Comparison of ENCODE assay signal across 10 cellular contexts in the genomic region with DNA sequence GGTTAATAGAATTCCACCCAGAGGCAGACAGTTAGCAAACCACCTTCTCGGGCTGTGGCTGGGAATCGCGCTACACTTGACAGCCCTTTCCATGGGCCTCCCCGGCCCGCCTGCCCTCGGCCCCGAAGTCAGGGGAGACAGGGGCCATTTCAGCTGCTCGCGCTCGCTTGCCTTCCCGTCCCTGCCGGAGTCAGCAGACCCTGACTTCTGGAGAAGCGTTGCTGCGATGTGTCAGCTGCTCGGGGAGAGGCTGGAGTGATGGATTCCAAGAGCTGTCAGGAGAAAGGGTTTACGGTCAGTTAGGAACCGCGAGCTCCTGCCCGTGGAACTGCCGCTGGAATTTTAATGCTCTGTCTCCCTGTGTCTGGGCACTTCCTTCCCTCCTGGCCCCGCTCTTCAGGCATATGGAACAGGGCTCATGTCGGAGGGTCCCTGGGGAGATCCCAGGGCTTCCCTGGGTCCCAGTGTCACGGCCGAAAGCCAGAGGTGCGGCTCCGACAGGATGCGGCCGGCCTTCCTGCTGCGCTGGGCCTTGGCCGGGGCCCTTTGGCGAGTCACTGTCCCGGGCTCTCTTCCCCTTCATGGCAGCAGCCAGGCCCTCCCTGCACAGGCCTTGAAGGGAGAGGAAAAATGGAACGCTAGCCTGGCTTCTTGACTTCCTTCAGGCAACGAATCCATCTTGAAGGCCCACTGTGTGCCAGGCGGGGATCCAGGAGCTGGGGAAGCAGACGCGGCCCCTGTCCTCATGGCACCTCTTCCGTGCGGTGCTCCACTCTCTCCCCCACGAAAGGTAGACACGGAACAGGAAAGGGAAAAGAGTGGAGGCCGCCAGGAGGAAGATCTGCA. TPM values are rescaled to one million over a fixed set of nuclear protein-coding genes. Genes with fewer than 3 reads are reported as not detected.
A peak's percentile ranks its signal among the peaks of the same experiment; 100 is the strongest.
DNase-seq lines count a peak whose midpoint lies in the region; ATAC-seq and TF ChIP-seq lines count a peak whose summit lies in the region.
"Had no signal": no experiment of that assay in that cellular context is flagged by ENCODE, and none has a peak within 500 bp of the region (broad histone marks: within the 10 kb centered on the region; RNA-seq: fewer than 3 reads in every experiment).

No MANE protein-coding gene starts in this region.

- peak overlapping the region; percentile 91 for H2AFZ ChIP-seq in neuronal stem cell (ENCODE audit: low read length)

- H3K18ac ChIP-seq in neuronal stem cell (ENCODE audit: low read length) = peak overlapping the region; percentile 68

- peak overlapping the region in 1 of 2 donors; percentile 20 for H3K4me3 ChIP-seq in neuronal stem cell (ENCODE audit: low read length in 2 of 2)
- no peak overlapping the region for H3K4me3 ChIP-seq in vagina
- H3K4me3 ChIP-seq: A549 had no signal

- no CpG with 5 or more reads among the region's 42 CpGs for WGBS in neuronal stem cell (ENCODE audit: extremely low coverage in 2 of 2, insufficient read length in 2 of 2, insufficient replicate concordance in 1 of 2), 2 donors

- peak; percentile 4 for DNase-seq in NCI-H748 (lab: John Stamatoyannopoulos, UW; ENCODE audit: unreplicated experiment)
- no peak for DNase-seq in NCI-H748 treated with DMSO at 0.1 percent for 48 hours (lab: John Stamatoyannopoulos, UW)
- peak; percentile 71 for DNase-seq in cardiac septum (ENCODE audit: low spot score)
- peak; percentile 23 for DNase-seq in neuronal stem cell (ENCODE audit: low spot score)
- DNase-seq in vagina (ENCODE audit: extremely low spot score in 2 of 2) = no peak
- no peak for DNase-seq in activated gamma-delta T cell (lab: John Stamatoyannopoulos, UW)
- DNase-seq: activated CD4-positive, alpha-beta T cell treated with anti-CD3 and anti-CD28 coated beads, Interleukin-2, amount 50 U/mL, for 4 hours had no signal

- H4K91ac ChIP-seq in neuronal stem cell (ENCODE audit: low read depth, low read length, poor library complexity) = peak overlapping the region; percentile 46

- H3K79me1 ChIP-seq in neuronal stem cell (ENCODE audit: low read depth, low read length) = no peaks in the 10 kb centered on the region

- H2BK120ac ChIP-seq in neuronal stem cell (ENCODE audit: low read depth, low read length) = no peak overlapping the region

- intact Hi-C loops in cardiac septum (cut with DNase I) (no loop called here), vagina (cut with DNase I) (no loop called here)

- peak overlapping the region; percentile 95 for H3K14ac ChIP-seq in neuronal stem cell (ENCODE audit: low read length)

- no peak overlapping the region for H4K8ac ChIP-seq in neuronal stem cell (ENCODE audit: low read depth, low read length)

- H2BK12ac ChIP-seq in neuronal stem cell (ENCODE audit: low read length) = no peak overlapping the region

- peak overlapping the region; percentile 14 for H3K4ac ChIP-seq in neuronal stem cell (ENCODE audit: low read length)

- no peak for TF ChIP-seq POLR2A in vagina (IDR thresholded peaks at IDR 0.05)

- H3K23ac ChIP-seq in neuronal stem cell (ENCODE audit: low read depth, low read length, poor library complexity) = peak overlapping the region; percentile 3

- H3K4me2 ChIP-seq in neuronal stem cell (ENCODE audit: insufficient read depth, low read length, poor library complexity, severe bottlenecking) = no peak overlapping the region
- H3K4me2 ChIP-seq: A549 had no signal

- no peak overlapping the region for H3K27ac ChIP-seq in neuronal stem cell (replicated peaks; ENCODE audit: low read length)
- H3K27ac ChIP-seq in vagina = peak overlapping the region; percentile 76
- H3K27ac ChIP-seq: A549 had no signal

- no peak for TF ChIP-seq CTCF in vagina (IDR thresholded peaks at IDR 0.05)

- H3K4me1 ChIP-seq in neuronal stem cell (ENCODE audit: control insufficient read depth in 2 of 2, insufficient read depth in 1 of 2, low read depth in 1 of 2, low read length in 2 of 2) (peaks cover 11 to 15% of the 10 kb centered on the region in 2 donors), vagina (no peaks in the 10 kb centered on the region)
- H3K4me1 ChIP-seq: A549 had no signal

- no peak overlapping the region for H2BK5ac ChIP-seq in neuronal stem cell (ENCODE audit: low read length)

- H2AK5ac ChIP-seq in neuronal stem cell (ENCODE audit: low read depth, low read length) = peak overlapping the region; percentile 26

- H3K9me3 ChIP-seq in neuronal stem cell (replicated peaks in 1 of 2; ENCODE audit: control insufficient read depth in 2 of 2, insufficient read depth in 1 of 2, low read depth in 1 of 2, low read length in 2 of 2) (no peaks in the 10 kb centered on the region), vagina (no peaks in the 10 kb centered on the region)
- H3K9me3 ChIP-seq: A549 had no signal

- peak overlapping the region; percentile 10 for H3K9ac ChIP-seq in neuronal stem cell (ENCODE audit: low read depth, low read length, poor library complexity)

- H3K27me3 ChIP-seq in neuronal stem cell (ENCODE audit: control insufficient read depth in 3 of 3, insufficient read depth in 3 of 3, low read depth in 1 of 3, low read length in 3 of 3) (peaks cover 0 to 56% (median 3%) of the 10 kb centered on the region in 3 experiments), vagina (no peaks in the 10 kb centered on the region)

- H2BK15ac ChIP-seq in neuronal stem cell (ENCODE audit: low read length) = peak overlapping the region; percentile 32

- no peak for ATAC-seq in HG03432 (IDR thresholded peaks at IDR 0.05; ENCODE audit: unreplicated experiment)
- ATAC-seq in HG02623 (IDR thresholded peaks at IDR 0.05; ENCODE audit: unreplicated experiment) = no peak
- ATAC-seq: A549 had no signal

- no peaks in the 10 kb centered on the region for H3K36me3 ChIP-seq in neuronal stem cell (replicated peaks in 1 of 2; ENCODE audit: control insufficient read depth in 2 of 2, insufficient read depth in 2 of 2, low read length in 2 of 2)
- no peaks in the 10 kb centered on the region for H3K36me3 ChIP-seq in vagina

RNA-seq across cellular contexts. Expression of a gene that starts 38.4 kb away (rescaled TPM):
- total RNA-seq in cardiac septum = 101 TPM
- polyA plus RNA-seq in neuronal stem cell (2013, experiment 1 of 2) = 12.9 TPM
- 12.8 TPM for polyA plus RNA-seq in neuronal stem cell (2013, experiment 2 of 2)
- total RNA-seq in vagina = 52.3 TPM

Comparison
In these comparisons a context has a peak if more than half of its experiments do, and no peak if none do; other contexts are left out.
1. DNase-seq: peak in NCI-H748 (single experiment), cardiac septum (single experiment) and neuronal stem cell (single experiment); none in NCI-H748 treated with DMSO at 0.1 percent for 48 hours (single experiment), vagina (0 of 2) and activated gamma-delta T cell (single experiment).